21 cellular contexts compared by ENCODE assay signal in the genomic region with DNA sequence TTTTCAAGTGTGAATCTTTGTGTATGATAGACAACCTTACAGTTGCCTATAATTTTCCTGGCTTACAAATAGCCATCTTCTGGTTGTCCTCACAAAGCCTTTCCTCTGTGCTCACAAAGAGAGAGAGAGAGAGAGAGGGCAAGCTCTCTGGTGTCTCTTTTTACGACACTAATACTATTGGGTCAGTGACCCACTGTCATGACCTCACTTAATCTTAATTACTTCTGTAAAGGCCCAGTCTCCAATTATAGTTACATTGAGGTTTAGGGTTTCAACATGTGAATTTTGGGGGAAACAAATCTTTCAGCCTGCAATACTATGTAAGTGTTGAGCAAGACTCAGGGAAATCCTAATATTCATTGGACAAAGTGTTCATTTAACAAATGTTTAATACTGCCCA.
"Had no signal": no experiment of that assay in that cellular context is flagged by ENCODE, and none has a peak within 500 bp of the region (broad histone marks: within the 10 kb centered on the region; RNA-seq: fewer than 3 reads in every experiment).

No MANE protein-coding gene starts in this region.

- H3K27ac Mint-ChIP-seq: activated CD8-positive, alpha-beta T cell treated with anti-CD3 and anti-CD28 coated beads, Interleukin-2, amount 10 ng/mL, durations not matched to agents 7 days and 5 days; activated naive CD8-positive, alpha-beta T cell; brain; naive B cell; stimulated activated effector memory CD8-positive, alpha-beta T cell treated with anti-CD3 and anti-CD28 coated beads, Interleukin-12 subunit alpha, Interleukin-12 subunit beta, amount 100 ng/mL, for 72 hours; WTC11 had no signal

- DNase-seq: activated CD4-positive, alpha-beta T cell treated with anti-CD3 and anti-CD28 coated beads for 48 hours; activated CD8-positive, alpha-beta memory T cell treated with anti-CD3 and anti-CD28 coated beads, Interleukin-2, amount 50 U/mL, for 4 hours; activated CD8-positive, alpha-beta T cell treated with anti-CD3 and anti-CD28 coated beads, Interleukin-2, amount 10 ng/mL, durations not matched to agents 7 days and 5 days; activated gamma-delta T cell; activated T-cell treated with anti-CD3 and anti-CD28 coated beads, Interleukin-2, amount 50 U/mL, for 48 hours; central memory CD4-positive, alpha-beta T cell; effector CD4-positive, alpha-beta T cell; esophagus squamous epithelium; gastrocnemius medialis; heart right ventricle; left cardiac atrium; naive B cell; stimulated activated CD4-positive, alpha-beta T cell treated with anti-CD3 and anti-CD28 coated beads, Interleukin-12 subunit alpha, Interleukin-12 subunit beta, amount 100 ng/mL, for 4 hours; T-helper 2 cell had no signal

- H2AFZ ChIP-seq: parathyroid adenoma had no signal

- H3K9ac ChIP-seq: parathyroid adenoma had no signal

- H3K36me3 Mint-ChIP-seq: activated naive CD8-positive, alpha-beta T cell; brain; naive B cell; stimulated activated effector memory CD8-positive, alpha-beta T cell treated with anti-CD3 and anti-CD28 coated beads, Interleukin-12 subunit alpha, Interleukin-12 subunit beta, amount 100 ng/mL, for 72 hours had no signal

- H3K36me3 ChIP-seq: esophagus squamous epithelium, gastrocnemius medialis, heart right ventricle, neutrophil had no signal

- H3K4me3 Mint-ChIP-seq: activated CD8-positive, alpha-beta T cell treated with anti-CD3 and anti-CD28 coated beads, Interleukin-2, amount 10 ng/mL, durations not matched to agents 7 days and 5 days; activated naive CD8-positive, alpha-beta T cell; brain; naive B cell; stimulated activated effector memory CD8-positive, alpha-beta T cell treated with anti-CD3 and anti-CD28 coated beads, Interleukin-12 subunit alpha, Interleukin-12 subunit beta, amount 100 ng/mL, for 72 hours; WTC11 had no signal

- H3K79me2 ChIP-seq: parathyroid adenoma had no signal

- H3K4me3 ChIP-seq: coronary artery, esophagus squamous epithelium, gastrocnemius medialis, heart right ventricle had no signal

- H3K27me3 ChIP-seq: esophagus squamous epithelium, gastrocnemius medialis, heart right ventricle, neutrophil had no signal

- H3K27me3 Mint-ChIP-seq: brain, naive B cell had no signal

- H3K4me1 Mint-ChIP-seq: brain; naive B cell; stimulated activated effector memory CD8-positive, alpha-beta T cell treated with anti-CD3 and anti-CD28 coated beads, Interleukin-12 subunit alpha, Interleukin-12 subunit beta, amount 100 ng/mL, for 72 hours had no signal

- H3K9me3 ChIP-seq: esophagus squamous epithelium, gastrocnemius medialis, neutrophil had no signal

- H3K27ac ChIP-seq: coronary artery, esophagus squamous epithelium, gastrocnemius medialis, heart right ventricle, neutrophil, parathyroid adenoma had no signal

- H3K4me1 ChIP-seq: esophagus squamous epithelium, gastrocnemius medialis, heart right ventricle, parathyroid adenoma had no signal
